ENCODE assay signal across 18 cellular contexts in genomic region chr2:158693476-158693875, GRCh38.
A peak's percentile ranks its signal among the peaks of the same experiment; 100 is the strongest.
DNase-seq lines count a peak whose midpoint lies in the region; ATAC-seq, FAIRE-seq and TF ChIP-seq lines count a peak whose summit lies in the region.
"Had no signal": no experiment of that assay in that cellular context is flagged by ENCODE, and none has a peak within 500 bp of the region (broad histone marks: within the 10 kb centered on the region; RNA-seq: fewer than 3 reads in every experiment).

No MANE protein-coding gene starts in this region.

- TF ChIP-seq EP300 in HepG2 (IDR thresholded peaks at IDR 0.05; ENCODE audit: low read depth in 2 of 2, low read length in 2 of 2), result no peak
- TF ChIP-seq EP300 in HepG2 (CRISPR knock-in tag; IDR thresholded peaks at IDR 0.05; ENCODE audit: borderline replicate concordance), result no peak
- TF ChIP-seq EP300 in esophagus muscularis mucosa (IDR thresholded peaks at IDR 0.05), result no peak

- CTCF ChIA-PET in HepG2 (lab: Yijun Ruan, JAX; ENCODE audit: low intra/inter-chr PET ratio, low total read pairs), result no interaction called here

- H3K27me3 ChIP-seq in HepG2 (ENCODE audit: control insufficient read depth in 1 of 2, insufficient read depth in 2 of 2, low read length in 2 of 2), result peaks cover 0 to 3% of the 10 kb centered on the region in 2 experiments; a peak in 2 of 5 replicates
- H3K27me3 ChIP-seq in right lobe of liver, result no peaks in the 10 kb centered on the region
- no peaks in the 10 kb centered on the region for H3K27me3 ChIP-seq in esophagus muscularis mucosa
- H3K27me3 ChIP-seq: BLaER1 treated with 17β-estradiol and CSF1 and Interleukin-3, amounts not matched to agents 10 nM and 100 nM had no signal

- DNase-seq in HepG2 (ENCODE audit: low spot score) (no peak), right lobe of liver (no peak), esophagus muscularis mucosa (ENCODE audit: extremely low spot score) (peak; percentile 64), NCI-H526 treated with DMSO at 0.1 percent for 48 hours (lab: John Stamatoyannopoulos, UW) (no peak), NCI-H510A treated with DMSO at 0.1 percent for 48 hours (lab: John Stamatoyannopoulos, UW) (no peak)
- DNase-seq: AML-193; Caco-2; Calu3; CD4-positive, alpha-beta T cell; CD8-positive, alpha-beta T cell; DMS79 treated with DMSO at 0.1 percent for 48 hours; GF-D8 had no signal

- H2AFZ ChIP-seq in HepG2 (ENCODE audit: low read length), result no peak overlapping the region

- H3K4me1 ChIP-seq in HepG2 (ENCODE audit: insufficient read depth, low read length) (peaks cover 10% of the 10 kb centered on the region), right lobe of liver (no peaks in the 10 kb centered on the region), esophagus muscularis mucosa (no peaks in the 10 kb centered on the region)
- H3K4me1 ChIP-seq: A549 had no signal

- ATAC-seq in HepG2 (no peak), right lobe of liver (no peak)
- ATAC-seq: A549; CD8-positive, alpha-beta T cell had no signal

- TF ChIP-seq POLR2A in HepG2 (IDR thresholded peaks at IDR 0.05; ENCODE audit: insufficient read depth in 1 of 2, low read depth in 2 of 2, low read length in 2 of 2) (no peak), right lobe of liver (IDR thresholded peaks at IDR 0.05) (no peak), esophagus muscularis mucosa (IDR thresholded peaks at IDR 0.05; ENCODE audit: low read depth) (no peak)

- no TSS peak for BruUV-seq in HepG2 (replicated peaks; lab: Mats Ljungman, UMichigan)

- H3K4me3 ChIP-seq in HepG2 (replicated peaks in 1 of 3; ENCODE audit: insufficient read depth in 1 of 3, low read depth in 2 of 3, low read length in 3 of 3) (no peak overlapping the region), right lobe of liver (no peak overlapping the region), esophagus muscularis mucosa (no peak overlapping the region)
- H3K4me3 ChIP-seq: A549; BLaER1 treated with 17β-estradiol and CSF1 and Interleukin-3, amounts not matched to agents 10 nM and 100 nM had no signal

- H3K79me2 ChIP-seq in HepG2 (ENCODE audit: insufficient read depth, low read length), result no peaks in the 10 kb centered on the region

- no peaks in the 10 kb centered on the region for H3K36me3 ChIP-seq in HepG2 (replicated peaks in 1 of 2; ENCODE audit: control insufficient read depth in 1 of 2, insufficient read depth in 2 of 2, low read length in 2 of 2)
- no peaks in the 10 kb centered on the region for H3K36me3 ChIP-seq in right lobe of liver
- H3K36me3 ChIP-seq in esophagus muscularis mucosa, result no peaks in the 10 kb centered on the region
- H3K36me3 ChIP-seq: BLaER1 treated with 17β-estradiol and CSF1 and Interleukin-3, amounts not matched to agents 10 nM and 100 nM had no signal

- no peak overlapping the region for H3K9ac ChIP-seq in HepG2 (ENCODE audit: insufficient read depth, low read depth, low read length)
- H3K9ac ChIP-seq: BLaER1 treated with 17β-estradiol and CSF1 and Interleukin-3, amounts not matched to agents 10 nM and 100 nM had no signal

- in situ Hi-C loops in HepG2 (cut with HindIII; ENCODE audit: extremely low pct_ligation_motif_present, low pct_unique_long_range_greater_than_20kb), result no loop called here

- no peak for TF ChIP-seq RAD21 in HepG2 (CRISPR knock-in tag; IDR thresholded peaks at IDR 0.05)

- FAIRE-seq in HepG2 (lab: Jason Lieb, UNC), result no peak
- FAIRE-seq: A549, D721Med, GM12891 had no signal

- TF ChIP-seq CTCF in HepG2 (CRISPR knock-in tag; IDR thresholded peaks at IDR 0.05) (no peak), right lobe of liver (IDR thresholded peaks at IDR 0.05) (no peak), esophagus muscularis mucosa (IDR thresholded peaks at IDR 0.05) (no peak)

- H3K27ac ChIP-seq in HepG2 (ENCODE audit: extremely low read length, insufficient read depth, low read length), result no peak overlapping the region
- no peak overlapping the region for H3K27ac ChIP-seq in right lobe of liver
- no peak overlapping the region for H3K27ac ChIP-seq in esophagus muscularis mucosa (replicated peaks in 1 of 4)
- H3K27ac ChIP-seq: 22Rv1; A549; BLaER1 treated with 17β-estradiol and CSF1 and Interleukin-3, amounts not matched to agents 10 nM and 100 nM; C4-2B had no signal

- H3K4me2 ChIP-seq in HepG2 (ENCODE audit: low read depth, low read length), result no peak overlapping the region
- H3K4me2 ChIP-seq: A549; BLaER1 treated with 17β-estradiol and CSF1 and Interleukin-3, amounts not matched to agents 10 nM and 100 nM had no signal

- POLR2A ChIA-PET in HepG2 (lab: Yijun Ruan, JAX), result no interaction called here

- H4K20me1 ChIP-seq in HepG2 (ENCODE audit: insufficient read depth, low read length), result no peaks in the 10 kb centered on the region
- H4K20me1 ChIP-seq: BLaER1 treated with 17β-estradiol and CSF1 and Interleukin-3, amounts not matched to agents 10 nM and 100 nM had no signal

- intact Hi-C loops in HepG2 (cut with micrococcal nuclease; ENCODE audit: unreplicated experiment) (loop anchor here (2.0 kb wide), 1 partner anchor 51 kb away; no protein-coding TSS in a partner anchor), right lobe of liver (cut with DNase I) (no loop called here), esophagus muscularis mucosa (cut with DNase I) (no loop called here)

- peaks cover 13% of the 10 kb centered on the region for H3K9me3 ChIP-seq in HepG2 (ENCODE audit: low read length)
- no peaks in the 10 kb centered on the region for H3K9me3 ChIP-seq in right lobe of liver
- peaks cover 0 to 12% (median 5%) of the 10 kb centered on the region in 4 donors for H3K9me3 ChIP-seq in esophagus muscularis mucosa

TF ChIP-seq in HepG2, 621 proteins besides CTCF, POLR2A, EP300 and RAD21:
- TF ChIP-seq ZNF121 (CRISPR knock-in tag; IDR thresholded peaks at IDR 0.05) (no peak), ZNF629 (CRISPR knock-in tag; conservative IDR thresholded peaks at IDR 0.05) (peak; percentile 91), ZNF569 (CRISPR knock-in tag; IDR thresholded peaks at IDR 0.05; ENCODE audit: borderline replicate concordance) (no peak), CC2D1A (CRISPR knock-in tag; IDR thresholded peaks at IDR 0.05) (no peak), ZNF33B (CRISPR knock-in tag; IDR thresholded peaks at IDR 0.05) (no peak), ZNF891 (CRISPR knock-in tag; IDR thresholded peaks at IDR 0.05) (no peak), ZMYM3 (CRISPR knock-in tag; IDR thresholded peaks at IDR 0.05) (peak; percentile 28; the same call in 1 of the 2 replicates), HNRNPLL (IDR thresholded peaks at IDR 0.05; ENCODE audit: low read depth, low read length, poor library complexity, severe bottlenecking) (no peak), ZBTB2 (CRISPR knock-in tag; IDR thresholded peaks at IDR 0.05; ENCODE audit: low read depth) (no peak), CENPBD1 (CRISPR knock-in tag; IDR thresholded peaks at IDR 0.05; ENCODE audit: borderline replicate concordance, low read depth) (no peak)
